1 cellular context compared by ENCODE assay signal in the genomic region with DNA sequence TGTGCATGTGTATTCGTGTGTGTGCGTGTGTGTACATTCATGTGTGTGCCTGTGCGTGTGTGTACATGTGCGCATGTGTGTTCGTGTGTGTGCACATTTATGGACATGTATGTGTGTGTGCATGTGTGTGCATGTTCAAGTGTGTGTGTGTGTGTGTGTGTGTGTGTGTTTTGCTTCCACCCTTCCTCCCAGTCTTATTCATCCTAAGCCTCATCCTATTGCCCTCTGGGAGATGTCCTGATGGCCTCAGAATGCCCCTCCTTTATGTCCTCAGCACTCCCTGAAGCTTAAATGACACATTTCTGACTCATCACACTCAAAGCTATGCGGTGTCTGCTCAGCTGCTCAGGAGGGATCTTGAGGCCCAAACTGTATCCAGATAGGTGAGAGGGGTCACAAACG.
A peak's percentile ranks its signal among the peaks of the same experiment; 100 is the strongest.
TF ChIP-seq lines count a peak whose summit lies in the region.

No MANE protein-coding gene starts in this region.

TF ChIP-seq in K562, 482 proteins besides CTCF, POLR2A, EP300 and RAD21 (continued from another document):
- TF ChIP-seq, protein P1, sequence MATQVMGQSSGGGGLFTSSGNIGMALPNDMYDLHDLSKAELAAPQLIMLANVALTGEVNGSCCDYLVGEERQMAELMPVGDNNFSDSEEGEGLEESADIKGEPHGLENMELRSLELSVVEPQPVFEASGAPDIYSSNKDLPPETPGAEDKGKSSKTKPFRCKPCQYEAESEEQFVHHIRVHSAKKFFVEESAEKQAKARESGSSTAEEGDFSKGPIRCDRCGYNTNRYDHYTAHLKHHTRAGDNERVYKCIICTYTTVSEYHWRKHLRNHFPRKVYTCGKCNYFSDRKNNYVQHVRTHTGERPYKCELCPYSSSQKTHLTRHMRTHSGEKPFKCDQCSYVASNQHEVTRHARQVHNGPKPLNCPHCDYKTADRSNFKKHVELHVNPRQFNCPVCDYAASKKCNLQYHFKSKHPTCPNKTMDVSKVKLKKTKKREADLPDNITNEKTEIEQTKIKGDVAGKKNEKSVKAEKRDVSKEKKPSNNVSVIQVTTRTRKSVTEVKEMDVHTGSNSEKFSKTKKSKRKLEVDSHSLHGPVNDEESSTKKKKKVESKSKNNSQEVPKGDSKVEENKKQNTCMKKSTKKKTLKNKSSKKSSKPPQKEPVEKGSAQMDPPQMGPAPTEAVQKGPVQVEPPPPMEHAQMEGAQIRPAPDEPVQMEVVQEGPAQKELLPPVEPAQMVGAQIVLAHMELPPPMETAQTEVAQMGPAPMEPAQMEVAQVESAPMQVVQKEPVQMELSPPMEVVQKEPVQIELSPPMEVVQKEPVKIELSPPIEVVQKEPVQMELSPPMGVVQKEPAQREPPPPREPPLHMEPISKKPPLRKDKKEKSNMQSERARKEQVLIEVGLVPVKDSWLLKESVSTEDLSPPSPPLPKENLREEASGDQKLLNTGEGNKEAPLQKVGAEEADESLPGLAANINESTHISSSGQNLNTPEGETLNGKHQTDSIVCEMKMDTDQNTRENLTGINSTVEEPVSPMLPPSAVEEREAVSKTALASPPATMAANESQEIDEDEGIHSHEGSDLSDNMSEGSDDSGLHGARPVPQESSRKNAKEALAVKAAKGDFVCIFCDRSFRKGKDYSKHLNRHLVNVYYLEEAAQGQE (CRISPR knock-in tag; IDR thresholded peaks at IDR 0.05; ENCODE audit: low read depth): no peak
- TF ChIP-seq, protein P2, sequence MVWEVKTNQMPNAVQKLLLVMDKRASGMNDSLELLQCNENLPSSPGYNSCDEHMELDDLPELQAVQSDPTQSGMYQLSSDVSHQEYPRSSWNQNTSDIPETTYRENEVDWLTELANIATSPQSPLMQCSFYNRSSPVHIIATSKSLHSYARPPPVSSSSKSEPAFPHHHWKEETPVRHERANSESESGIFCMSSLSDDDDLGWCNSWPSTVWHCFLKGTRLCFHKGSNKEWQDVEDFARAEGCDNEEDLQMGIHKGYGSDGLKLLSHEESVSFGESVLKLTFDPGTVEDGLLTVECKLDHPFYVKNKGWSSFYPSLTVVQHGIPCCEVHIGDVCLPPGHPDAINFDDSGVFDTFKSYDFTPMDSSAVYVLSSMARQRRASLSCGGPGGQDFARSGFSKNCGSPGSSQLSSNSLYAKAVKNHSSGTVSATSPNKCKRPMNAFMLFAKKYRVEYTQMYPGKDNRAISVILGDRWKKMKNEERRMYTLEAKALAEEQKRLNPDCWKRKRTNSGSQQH (CRISPR knock-in tag; IDR thresholded peaks at IDR 0.05): peak; percentile 41; the same call in 1 of the 2 replicates
- TF ChIP-seq NFE2L1 (tag; IDR thresholded peaks at IDR 0.05; ENCODE audit: borderline replicate concordance, low read depth) (no peak), PHF20 (IDR thresholded peaks at IDR 0.05; ENCODE audit: partially characterized antibody) (peak; percentile 17), JUND (IDR thresholded peaks at IDR 0.05; ENCODE audit: borderline replicate concordance, low read depth, low read length) (peak; percentile 22; the same call in 1 of the 2 replicates), JUND (tag; IDR thresholded peaks at IDR 0.05; ENCODE audit: borderline replicate concordance, low read depth, low read length) (no peak; the same call in 2 of the 3 replicates)
- TF ChIP-seq, protein P3, sequence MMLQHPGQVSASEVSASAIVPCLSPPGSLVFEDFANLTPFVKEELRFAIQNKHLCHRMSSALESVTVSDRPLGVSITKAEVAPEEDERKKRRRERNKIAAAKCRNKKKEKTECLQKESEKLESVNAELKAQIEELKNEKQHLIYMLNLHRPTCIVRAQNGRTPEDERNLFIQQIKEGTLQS (IDR thresholded peaks at IDR 0.05): peak; percentile 52
- TF ChIP-seq, protein P3 (CRISPR knock-in tag; conservative IDR thresholded peaks at IDR 0.05): no peak
